Comparison of ENCODE assay signal across 12 cellular contexts in genomic region chr5:134084570-134084969, GRCh38.
"Had no signal": no experiment of that assay in that cellular context is flagged by ENCODE, and none has a peak within 500 bp of the region (broad histone marks: within the 10 kb centered on the region; RNA-seq: fewer than 3 reads in every experiment).

No MANE protein-coding gene starts in this region.

- H3K4me3 ChIP-seq: lower lobe of right lung had no signal

- DNase-seq: activated CD4-positive, alpha-beta T cell treated with anti-CD3 and anti-CD28 coated beads, Interleukin-2, amount 10 ng/mL, durations not matched to agents 7 days and 5 days; amniotic stem cell; brain microvascular endothelial cell; foreskin fibroblast; left cardiac atrium; lower lobe of right lung; stimulated activated CD4-positive, alpha-beta T cell treated with anti-CD3 and anti-CD28 coated beads, Interleukin-2, amount 100 ng/mL, for 48 hours; stimulated activated naive CD4-positive, alpha-beta T cell treated with Interleukin-2 at 50 U/mL for 16 hours had no signal

- H3K27ac ChIP-seq: brain microvascular endothelial cell, lower lobe of right lung had no signal

- H3K36me3 Mint-ChIP-seq: natural killer cell treated with Interleukin-12 subunit alpha and Interleukin-12 subunit beta and Interleukin-15 and Interleukin-18, amount 100 ng/mL, for 72 hours; type B pancreatic cell had no signal

- H3K27me3 Mint-ChIP-seq: type B pancreatic cell had no signal

- H3K27ac Mint-ChIP-seq: natural killer cell treated with Interleukin-12 subunit alpha and Interleukin-12 subunit beta and Interleukin-15 and Interleukin-18, amount 100 ng/mL, for 72 hours; type B pancreatic cell had no signal

- H3K27me3 ChIP-seq: brain microvascular endothelial cell had no signal

- H3K9me3 Mint-ChIP-seq: activated CD4-positive, alpha-beta T cell treated with anti-CD3 and anti-CD28 coated beads, Interleukin-2, amount 10 ng/mL, durations not matched to agents 7 days and 5 days; natural killer cell treated with Interleukin-12 subunit alpha and Interleukin-12 subunit beta and Interleukin-15 and Interleukin-18, amount 100 ng/mL, for 72 hours; type B pancreatic cell had no signal

- H3K4me3 Mint-ChIP-seq: activated CD4-positive, alpha-beta T cell treated with anti-CD3 and anti-CD28 coated beads, Interleukin-2, amount 10 ng/mL, durations not matched to agents 7 days and 5 days; natural killer cell treated with Interleukin-12 subunit alpha and Interleukin-12 subunit beta and Interleukin-15 and Interleukin-18, amount 100 ng/mL, for 72 hours; type B pancreatic cell had no signal

- FAIRE-seq: endometrium had no signal

- ATAC-seq: esophagus mucosa; left cardiac atrium; lower lobe of right lung; natural killer cell treated with Interleukin-12 subunit alpha and Interleukin-12 subunit beta and Interleukin-15 and Interleukin-18, amount 100 ng/mL, for 72 hours had no signal

- H3K9me3 ChIP-seq: lower lobe of right lung had no signal

- H3K36me3 ChIP-seq: brain microvascular endothelial cell, lower lobe of right lung had no signal

- H3K4me1 ChIP-seq: lower lobe of right lung had no signal
